15 cellular contexts compared by ENCODE assay signal in genomic region chr2:188096910-188097309, GRCh38.
DNase-seq lines count a peak whose midpoint lies in the region; ATAC-seq and FAIRE-seq lines count a peak whose summit lies in the region.
"Had no signal": no experiment of that assay in that cellular context is flagged by ENCODE, and none has a peak within 500 bp of the region (broad histone marks: within the 10 kb centered on the region; RNA-seq: fewer than 3 reads in every experiment).

No MANE protein-coding gene starts in this region.

- intact Hi-C loops in left cardiac atrium (cut with DNase I), result no loop called here

- H3K4ac ChIP-seq in neuronal stem cell (ENCODE audit: low read length), result no peak overlapping the region

- no peak overlapping the region for H3K4me3 ChIP-seq in GM23248
- H3K4me3 ChIP-seq in neuronal stem cell (ENCODE audit: low read length in 2 of 2), result no peak overlapping the region
- H3K4me3 ChIP-seq: BLaER1 treated with 17β-estradiol and CSF1 and Interleukin-3, amounts not matched to agents 10 nM and 100 nM; HAP-1 had no signal

- H3K27ac ChIP-seq in GM23248 (no peak overlapping the region), neuronal stem cell (replicated peaks; ENCODE audit: low read length) (no peak overlapping the region)
- H3K27ac ChIP-seq: BLaER1 treated with 17β-estradiol and CSF1 and Interleukin-3, amounts not matched to agents 10 nM and 100 nM had no signal

- FAIRE-seq in HTR-8/SVneo (lab: Jason Lieb, UNC), result peak; percentile 46

- no peak overlapping the region for H2BK5ac ChIP-seq in neuronal stem cell (ENCODE audit: low read length)

- H3K79me1 ChIP-seq in neuronal stem cell (ENCODE audit: low read depth, low read length), result no peaks in the 10 kb centered on the region

- in situ Hi-C loops in GM23248 (cut with MboI), result no loop called here

- H2AK5ac ChIP-seq in neuronal stem cell (ENCODE audit: low read depth, low read length), result no peak overlapping the region

- no peak overlapping the region for H3K23ac ChIP-seq in neuronal stem cell (ENCODE audit: low read depth, low read length, poor library complexity)

- no peak overlapping the region for H3K18ac ChIP-seq in neuronal stem cell (ENCODE audit: low read length)

- no peaks in the 10 kb centered on the region for H4K20me1 ChIP-seq in GM23248 (ENCODE audit: insufficient read depth)
- H4K20me1 ChIP-seq: BLaER1 treated with 17β-estradiol and CSF1 and Interleukin-3, amounts not matched to agents 10 nM and 100 nM had no signal

- WGBS in GM23248 (ENCODE audit: low coverage in 1 of 2, low lambda C conversion rate in 2 of 2, missing lambda C conversion rate in 2 of 2), 2 experiments, result 59 to 67% methylated on average over 3 of the region's 3 CpGs
- no CpG with 5 or more reads among the region's 3 CpGs for WGBS in neuronal stem cell (ENCODE audit: extremely low coverage in 2 of 2, insufficient read length in 2 of 2, insufficient replicate concordance in 1 of 2), 2 donors

- no peak overlapping the region for H3K14ac ChIP-seq in neuronal stem cell (ENCODE audit: low read length)

- H3K9me3 ChIP-seq in GM23248 (ENCODE audit: low read depth) (no peaks in the 10 kb centered on the region), neuronal stem cell (replicated peaks in 1 of 2; ENCODE audit: control insufficient read depth in 2 of 2, insufficient read depth in 1 of 2, low read depth in 1 of 2, low read length in 2 of 2) (no peaks in the 10 kb centered on the region)
- H3K9me3 ChIP-seq: BLaER1 treated with 17β-estradiol and CSF1 and Interleukin-3, amounts not matched to agents 10 nM and 100 nM; HAP-1 had no signal

- no peak for ATAC-seq in left cardiac atrium
- ATAC-seq in GM19455 (IDR thresholded peaks at IDR 0.05; ENCODE audit: unreplicated experiment), result no peak

- no peak for DNase-seq in GM23248
- DNase-seq in HTR-8/SVneo (ENCODE audit: insufficient read length, low spot score), result no peak
- DNase-seq in SK-N-DZ (ENCODE audit: low spot score), result peak; percentile 67
- no peak for DNase-seq in neuronal stem cell (ENCODE audit: low spot score)
- DNase-seq in left cardiac atrium, result no peak
- DNase-seq in SHP77 treated with DMSO at 0.1 percent for 48 hours (lab: John Stamatoyannopoulos, UW), result no peak
- DNase-seq: ACHN; Calu3; CD4-positive, CD25-positive, alpha-beta regulatory T cell; DMS 273 treated with DMSO at 0.1 percent for 48 hours; GOT3; HFFc6 had no signal

- no peaks in the 10 kb centered on the region for H3F3A ChIP-seq in GM23248 (ENCODE audit: insufficient read depth)

- no peaks in the 10 kb centered on the region for H3K9me2 ChIP-seq in GM23248 (ENCODE audit: insufficient read depth)

- H3K4me2 ChIP-seq in GM23248 (ENCODE audit: unreplicated experiment) (no peak overlapping the region), neuronal stem cell (ENCODE audit: insufficient read depth, low read length, poor library complexity, severe bottlenecking) (no peak overlapping the region)
- H3K4me2 ChIP-seq: BLaER1 treated with 17β-estradiol and CSF1 and Interleukin-3, amounts not matched to agents 10 nM and 100 nM had no signal

- no peak overlapping the region for H2BK15ac ChIP-seq in neuronal stem cell (ENCODE audit: low read length)

- H2BK12ac ChIP-seq in neuronal stem cell (ENCODE audit: low read length), result no peak overlapping the region

- H3K27me3 ChIP-seq in GM23248 (replicated peaks; ENCODE audit: insufficient read depth) (no peaks in the 10 kb centered on the region), neuronal stem cell (ENCODE audit: control insufficient read depth in 3 of 3, insufficient read depth in 3 of 3, low read depth in 1 of 3, low read length in 3 of 3) (no peaks in the 10 kb centered on the region)
- H3K27me3 ChIP-seq: BLaER1 treated with 17β-estradiol and CSF1 and Interleukin-3, amounts not matched to agents 10 nM and 100 nM had no signal

- no peak overlapping the region for H4K91ac ChIP-seq in neuronal stem cell (ENCODE audit: low read depth, low read length, poor library complexity)

- H2AFZ ChIP-seq in GM23248 (peak overlapping the region; percentile 26; the same call in 1 of the 2 replicates), neuronal stem cell (ENCODE audit: low read length) (peak overlapping the region; percentile 42)

- H3K36me3 ChIP-seq in GM23248 (ENCODE audit: low read depth) (no peaks in the 10 kb centered on the region), neuronal stem cell (replicated peaks in 1 of 2; ENCODE audit: control insufficient read depth in 2 of 2, insufficient read depth in 2 of 2, low read length in 2 of 2) (no peaks in the 10 kb centered on the region)
- H3K36me3 ChIP-seq: BLaER1 treated with 17β-estradiol and CSF1 and Interleukin-3, amounts not matched to agents 10 nM and 100 nM; HAP-1 had no signal

- no peak overlapping the region for H2BK120ac ChIP-seq in neuronal stem cell (ENCODE audit: low read depth, low read length)

- H3K79me2 ChIP-seq in GM23248 (ENCODE audit: insufficient read depth), result no peaks in the 10 kb centered on the region

- H3K4me1 ChIP-seq in GM23248 (ENCODE audit: insufficient read depth) (no peaks in the 10 kb centered on the region), neuronal stem cell (ENCODE audit: control insufficient read depth in 2 of 2, insufficient read depth in 1 of 2, low read depth in 1 of 2, low read length in 2 of 2) (no peaks in the 10 kb centered on the region)
- H3K4me1 ChIP-seq: BLaER1 treated with 17β-estradiol and CSF1 and Interleukin-3, amounts not matched to agents 10 nM and 100 nM; HAP-1 had no signal

- H3K9ac ChIP-seq in GM23248 (no peak overlapping the region), neuronal stem cell (ENCODE audit: low read depth, low read length, poor library complexity) (no peak overlapping the region)
- H3K9ac ChIP-seq: BLaER1 treated with 17β-estradiol and CSF1 and Interleukin-3, amounts not matched to agents 10 nM and 100 nM had no signal

- H4K8ac ChIP-seq in neuronal stem cell (ENCODE audit: low read depth, low read length), result no peak overlapping the region
